Comparison of ENCODE assay signal across 14 cellular contexts in the genomic region with DNA sequence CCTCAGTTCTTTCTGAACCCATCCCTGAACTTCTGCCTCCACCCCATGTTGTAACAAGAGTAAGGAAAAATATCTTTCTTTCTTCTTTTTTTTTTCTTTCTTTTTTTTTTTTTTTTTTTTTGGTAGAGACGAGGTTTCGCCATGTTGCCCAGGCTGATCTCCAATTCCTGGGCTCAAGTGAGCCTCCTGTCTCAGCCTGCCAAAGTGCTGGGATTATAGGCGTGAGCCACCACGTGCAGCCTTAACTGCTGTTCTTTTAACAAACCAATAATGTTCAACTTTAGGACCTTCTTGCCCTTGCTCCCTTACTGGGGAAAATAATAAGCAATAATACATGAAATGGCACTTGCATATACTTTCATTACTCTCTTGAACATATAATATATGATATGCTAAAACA. TPM values are rescaled to one million over a fixed set of nuclear protein-coding genes. Genes with fewer than 3 reads are reported as not detected.
DNase-seq lines count a peak whose midpoint lies in the region; ATAC-seq, FAIRE-seq and TF ChIP-seq lines count a peak whose summit lies in the region.
"Had no signal": no experiment of that assay in that cellular context is flagged by ENCODE, and none has a peak within 500 bp of the region (broad histone marks: within the 10 kb centered on the region; RNA-seq: fewer than 3 reads in every experiment).

No MANE protein-coding gene starts in this region.

- no peaks in the 10 kb centered on the region for H3K27me3 ChIP-seq in osteoblast (ENCODE audit: insufficient read depth, low read length)
- H3K27me3 ChIP-seq: gastroesophageal sphincter, SJSA1, uterus had no signal

- peak overlapping the region; percentile 11 for H3K4me3 Mint-ChIP-seq in activated T-cell treated with anti-CD3 and anti-CD28 coated beads, Interleukin-2, amount 50 U/mL, for 4 hours
- peak overlapping the region; percentile 79 for H3K4me3 Mint-ChIP-seq in activated T-helper 17 cell treated with anti-CD3 and anti-CD28 coated beads, Interleukin-2, amount 50 U/mL, for 72 hours
- peak overlapping the region; percentile 32 for H3K4me3 Mint-ChIP-seq in stimulated activated effector memory CD8-positive, alpha-beta T cell treated with anti-CD3 and anti-CD28 coated beads, Interleukin-12 subunit alpha, Interleukin-12 subunit beta, amount 100 ng/mL, for 72 hours

- H3K36me3 ChIP-seq in osteoblast (ENCODE audit: insufficient read depth, low read length) (no peaks in the 10 kb centered on the region), kidney (ENCODE audit: control insufficient read depth in 1 of 2, insufficient read depth in 2 of 2, low read length in 2 of 2) (no peaks in the 10 kb centered on the region)
- H3K36me3 ChIP-seq: gastroesophageal sphincter, uterus had no signal

- no peak for ATAC-seq in activated T-cell treated with anti-CD3 and anti-CD28 coated beads, Interleukin-2, amount 50 U/mL, for 4 hours
- ATAC-seq in HG02759 (IDR thresholded peaks at IDR 0.05; ENCODE audit: unreplicated experiment): peak; percentile 5
- no peak for ATAC-seq in activated T-helper 17 cell treated with anti-CD3 and anti-CD28 coated beads, Interleukin-2, amount 50 U/mL, for 72 hours (replicated peaks)
- ATAC-seq in stimulated activated effector memory CD8-positive, alpha-beta T cell treated with anti-CD3 and anti-CD28 coated beads, Interleukin-12 subunit alpha, Interleukin-12 subunit beta, amount 100 ng/mL, for 72 hours: no peak
- ATAC-seq: gastroesophageal sphincter had no signal

- intact Hi-C loops in kidney (cut with DNase I): no loop called here

- H3K4me1 ChIP-seq in osteoblast (ENCODE audit: insufficient read depth, low read length) (peaks cover 9% of the 10 kb centered on the region), kidney (ENCODE audit: control insufficient read depth in 1 of 2, insufficient read depth in 1 of 2, low read depth in 1 of 2, low read length in 2 of 2) (peaks cover 0 to 7% of the 10 kb centered on the region in 2 donors)
- H3K4me1 ChIP-seq: uterus had no signal

- H3K4me1 Mint-ChIP-seq in activated T-cell treated with anti-CD3 and anti-CD28 coated beads, Interleukin-2, amount 50 U/mL, for 4 hours (ENCODE audit: low read depth): peaks cover 90% of the 10 kb centered on the region
- H3K4me1 Mint-ChIP-seq in activated T-helper 17 cell treated with anti-CD3 and anti-CD28 coated beads, Interleukin-2, amount 50 U/mL, for 72 hours: peaks cover 69% of the 10 kb centered on the region
- peaks cover 79% of the 10 kb centered on the region for H3K4me1 Mint-ChIP-seq in stimulated activated effector memory CD8-positive, alpha-beta T cell treated with anti-CD3 and anti-CD28 coated beads, Interleukin-12 subunit alpha, Interleukin-12 subunit beta, amount 100 ng/mL, for 72 hours

- H3K27ac ChIP-seq in osteoblast (ENCODE audit: low read depth, low read length) (no peak overlapping the region), kidney (ENCODE audit: low read depth in 2 of 2, low read length in 2 of 2) (no peak overlapping the region)
- H3K27ac ChIP-seq: SJSA1, uterus had no signal

- no peaks in the 10 kb centered on the region for H4K20me1 ChIP-seq in osteoblast (ENCODE audit: insufficient read depth, low read length)

- no peak for FAIRE-seq in kidney (lab: Jason Lieb, UNC)

- H3K79me2 ChIP-seq in osteoblast (ENCODE audit: insufficient read depth, low read length): no peaks in the 10 kb centered on the region

- H2AFZ ChIP-seq in osteoblast (ENCODE audit: low read length): no peak overlapping the region

- H3K27me3 Mint-ChIP-seq in activated T-cell treated with anti-CD3 and anti-CD28 coated beads, Interleukin-2, amount 50 U/mL, for 4 hours (ENCODE audit: low read depth): no peaks in the 10 kb centered on the region
- no peaks in the 10 kb centered on the region for H3K27me3 Mint-ChIP-seq in activated T-helper 17 cell treated with anti-CD3 and anti-CD28 coated beads, Interleukin-2, amount 50 U/mL, for 72 hours

- no peak overlapping the region for H3K4me2 ChIP-seq in osteoblast (ENCODE audit: insufficient read depth, low read length)

- peak overlapping the region; percentile 86 for H3K27ac Mint-ChIP-seq in activated T-helper 17 cell treated with anti-CD3 and anti-CD28 coated beads, Interleukin-2, amount 50 U/mL, for 72 hours
- H3K27ac Mint-ChIP-seq in stimulated activated effector memory CD8-positive, alpha-beta T cell treated with anti-CD3 and anti-CD28 coated beads, Interleukin-12 subunit alpha, Interleukin-12 subunit beta, amount 100 ng/mL, for 72 hours: peak overlapping the region; percentile 74

- TF ChIP-seq CTCF in osteoblast (IDR thresholded peaks at IDR 0.05; ENCODE audit: extremely low read depth, low read depth, low read length) (no peak), kidney (IDR thresholded peaks at IDR 0.05; ENCODE audit: borderline replicate concordance, extremely low read depth, insufficient read depth) (no peak)

- no peak overlapping the region for H3K9ac ChIP-seq in kidney (ENCODE audit: low read length in 2 of 2)

- peaks cover 30% of the 10 kb centered on the region for H3K36me3 Mint-ChIP-seq in activated T-cell treated with anti-CD3 and anti-CD28 coated beads, Interleukin-2, amount 50 U/mL, for 4 hours (ENCODE audit: insufficient read depth)
- peaks cover 24% of the 10 kb centered on the region for H3K36me3 Mint-ChIP-seq in activated T-helper 17 cell treated with anti-CD3 and anti-CD28 coated beads, Interleukin-2, amount 50 U/mL, for 72 hours (ENCODE audit: low read depth)
- H3K36me3 Mint-ChIP-seq in stimulated activated effector memory CD8-positive, alpha-beta T cell treated with anti-CD3 and anti-CD28 coated beads, Interleukin-12 subunit alpha, Interleukin-12 subunit beta, amount 100 ng/mL, for 72 hours: peaks cover 49% of the 10 kb centered on the region

- H3K9me3 Mint-ChIP-seq in activated T-cell treated with anti-CD3 and anti-CD28 coated beads, Interleukin-2, amount 50 U/mL, for 4 hours: no peaks in the 10 kb centered on the region
- H3K9me3 Mint-ChIP-seq in activated T-helper 17 cell treated with anti-CD3 and anti-CD28 coated beads, Interleukin-2, amount 50 U/mL, for 72 hours: no peaks in the 10 kb centered on the region
- H3K9me3 Mint-ChIP-seq in stimulated activated effector memory CD8-positive, alpha-beta T cell treated with anti-CD3 and anti-CD28 coated beads, Interleukin-12 subunit alpha, Interleukin-12 subunit beta, amount 100 ng/mL, for 72 hours: no peaks in the 10 kb centered on the region

- H3K9me3 ChIP-seq in osteoblast (ENCODE audit: low read depth, low read length) (no peaks in the 10 kb centered on the region), kidney (ENCODE audit: control insufficient read depth in 1 of 2, low read length in 2 of 2) (no peaks in the 10 kb centered on the region)
- H3K9me3 ChIP-seq: gastroesophageal sphincter, SJSA1, uterus had no signal

- H3K4me3 ChIP-seq in osteoblast (ENCODE audit: insufficient read depth, low read length): no peak overlapping the region
- no peak overlapping the region for H3K4me3 ChIP-seq in kidney (ENCODE audit: low read length in 2 of 2)
- H3K4me3 ChIP-seq: gastroesophageal sphincter, SJSA1, uterus had no signal

- DNase-seq in activated T-cell treated with anti-CD3 and anti-CD28 coated beads, Interleukin-2, amount 50 U/mL, for 4 hours: no peak
- DNase-seq in activated T-cell treated with anti-CD3 and anti-CD28 coated beads, Interleukin-2, amount 50 U/mL, for 1 hour: no peak
- DNase-seq in stimulated activated effector memory CD8-positive, alpha-beta T cell treated with anti-CD3 and anti-CD28 coated beads, Interleukin-12 subunit alpha, Interleukin-12 subunit beta, amount 100 ng/mL, for 72 hours (ENCODE audit: low spot score in 2 of 2): no peak
- DNase-seq in osteoblast (ENCODE audit: insufficient read length, low spot score, missing footprints) (no peak), NCI-H774 (lab: John Stamatoyannopoulos, UW) (no peak), kidney (no peak)
- DNase-seq: activated CD4-positive, CD25-positive, alpha-beta regulatory T cell; islet precursor cell; NCI-H1436; uterus had no signal

RNA-seq across cellular contexts. Expression of gene GPR183, which starts 19.7 kb away (rescaled TPM):
- 10 to 100 TPM; 48.6 to 86.8 (median 65.7) TPM for total RNA-seq in activated T-cell treated with anti-CD3 and anti-CD28 coated beads, Interleukin-2, amount 50 U/mL, for 4 hours
- total RNA-seq in activated T-helper 17 cell treated with anti-CD3 and anti-CD28 coated beads, Interleukin-2, amount 50 U/mL, for 72 hours: 10 to 100 TPM; 92.4 to 95.1 TPM
- total RNA-seq in osteoblast (0.29 and 0.36 TPM in 2 replicates), kidney (11.8 TPM)
- 1.7 TPM for polyA plus RNA-seq in kidney (ENCODE audit: insufficient read depth, low read depth, low replicate concordance)

RNA-seq across cellular contexts. Expression of gene GPR18, which starts 29.4 kb away (rescaled TPM):
- 1 to 10 TPM; 3.3 to 4.0 (median 3.9) TPM for total RNA-seq in activated T-cell treated with anti-CD3 and anti-CD28 coated beads, Interleukin-2, amount 50 U/mL, for 4 hours
- total RNA-seq in activated T-helper 17 cell treated with anti-CD3 and anti-CD28 coated beads, Interleukin-2, amount 50 U/mL, for 72 hours: 10 to 100 TPM in 1 of 2 donors, 1 to 10 TPM in 1; 8.7 to 10.1 TPM
- total RNA-seq in osteoblast: under 0.01 TPM in 1 of 2 replicates, not detected in the other
- total RNA-seq in kidney: 0.88 TPM
- polyA plus RNA-seq in kidney (ENCODE audit: insufficient read depth, low read depth, low replicate concordance): not detected
- total RNA-seq: gastroesophageal sphincter, SJSA1 had no signal

Comparison
In these comparisons a context has a peak if more than half of its experiments do, and no peak if none do; other contexts are left out.
1. H3K4me3 Mint-ChIP-seq: peak in every context shown above with its lines; median percentile 79 in activated T-helper 17 cell treated with anti-CD3 and anti-CD28 coated beads, Interleukin-2, amount 50 U/mL, for 72 hours; 32 in stimulated activated effector memory CD8-positive, alpha-beta T cell treated with anti-CD3 and anti-CD28 coated beads, Interleukin-12 subunit alpha, Interleukin-12 subunit beta, amount 100 ng/mL, for 72 hours; 11 in activated T-cell treated with anti-CD3 and anti-CD28 coated beads, Interleukin-2, amount 50 U/mL, for 4 hours.